ENCODE assay signal across 8 cellular contexts in the genomic region with DNA sequence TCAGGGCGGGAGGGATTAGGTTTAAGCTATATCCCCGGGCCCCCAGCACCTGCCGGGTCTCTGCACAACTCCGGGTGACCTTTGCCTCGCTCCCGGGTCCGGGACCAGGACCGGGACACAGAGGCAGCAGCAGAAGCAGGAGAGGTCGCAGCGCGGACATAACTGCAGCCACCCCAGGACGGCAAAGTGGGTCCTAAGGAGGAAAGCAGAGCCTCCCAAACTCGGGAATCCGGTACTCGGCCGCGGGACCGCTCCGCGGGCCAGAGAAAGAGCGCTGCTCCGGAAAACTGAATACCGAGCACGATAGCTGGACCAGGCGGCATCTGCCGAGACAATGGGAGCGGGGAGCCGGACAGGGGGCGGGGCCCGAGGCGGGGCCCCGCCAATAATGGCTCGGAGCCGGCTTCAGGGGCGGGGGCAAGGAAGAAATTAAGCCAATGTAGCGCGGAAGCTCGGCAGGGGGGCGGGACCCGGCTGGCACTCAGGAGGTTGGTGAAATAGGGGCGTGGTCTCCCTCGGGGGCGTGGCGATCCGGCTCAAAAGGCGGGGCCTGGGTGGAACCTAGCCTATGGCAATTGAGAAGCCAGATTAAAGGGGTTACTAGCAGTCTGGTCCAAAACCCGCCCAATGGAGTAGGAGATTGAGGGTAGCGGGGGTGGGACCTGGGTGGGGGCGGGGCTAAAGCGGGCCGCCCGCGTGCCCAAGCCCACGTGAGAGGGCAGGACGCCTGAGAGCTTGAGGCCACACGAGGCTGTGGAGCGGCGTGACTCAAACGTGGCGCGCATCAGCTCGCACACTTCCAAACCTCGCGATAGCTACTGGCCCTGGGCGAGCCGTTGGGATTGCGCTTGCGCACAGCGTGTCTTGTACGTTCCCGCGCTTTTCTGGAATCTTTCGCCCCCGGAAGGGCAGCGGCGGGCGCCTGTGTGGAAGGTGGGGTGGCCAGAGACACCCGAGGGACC. TPM values are rescaled to one million over a fixed set of nuclear protein-coding genes. Genes with fewer than 3 reads are reported as not detected.
A peak's percentile ranks its signal among the peaks of the same experiment; 100 is the strongest.
DNase-seq lines count a peak whose midpoint lies in the region; ATAC-seq, FAIRE-seq and TF ChIP-seq lines count a peak whose summit lies in the region.

A gene with protein sequence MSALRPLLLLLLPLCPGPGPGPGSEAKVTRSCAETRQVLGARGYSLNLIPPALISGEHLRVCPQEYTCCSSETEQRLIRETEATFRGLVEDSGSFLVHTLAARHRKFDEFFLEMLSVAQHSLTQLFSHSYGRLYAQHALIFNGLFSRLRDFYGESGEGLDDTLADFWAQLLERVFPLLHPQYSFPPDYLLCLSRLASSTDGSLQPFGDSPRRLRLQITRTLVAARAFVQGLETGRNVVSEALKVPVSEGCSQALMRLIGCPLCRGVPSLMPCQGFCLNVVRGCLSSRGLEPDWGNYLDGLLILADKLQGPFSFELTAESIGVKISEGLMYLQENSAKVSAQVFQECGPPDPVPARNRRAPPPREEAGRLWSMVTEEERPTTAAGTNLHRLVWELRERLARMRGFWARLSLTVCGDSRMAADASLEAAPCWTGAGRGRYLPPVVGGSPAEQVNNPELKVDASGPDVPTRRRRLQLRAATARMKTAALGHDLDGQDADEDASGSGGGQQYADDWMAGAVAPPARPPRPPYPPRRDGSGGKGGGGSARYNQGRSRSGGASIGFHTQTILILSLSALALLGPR (minus strand): TSS at position 342 of the 962 bp plus-strand sequence. CDS start 182 bp downstream, at position 160.
A gene with protein sequence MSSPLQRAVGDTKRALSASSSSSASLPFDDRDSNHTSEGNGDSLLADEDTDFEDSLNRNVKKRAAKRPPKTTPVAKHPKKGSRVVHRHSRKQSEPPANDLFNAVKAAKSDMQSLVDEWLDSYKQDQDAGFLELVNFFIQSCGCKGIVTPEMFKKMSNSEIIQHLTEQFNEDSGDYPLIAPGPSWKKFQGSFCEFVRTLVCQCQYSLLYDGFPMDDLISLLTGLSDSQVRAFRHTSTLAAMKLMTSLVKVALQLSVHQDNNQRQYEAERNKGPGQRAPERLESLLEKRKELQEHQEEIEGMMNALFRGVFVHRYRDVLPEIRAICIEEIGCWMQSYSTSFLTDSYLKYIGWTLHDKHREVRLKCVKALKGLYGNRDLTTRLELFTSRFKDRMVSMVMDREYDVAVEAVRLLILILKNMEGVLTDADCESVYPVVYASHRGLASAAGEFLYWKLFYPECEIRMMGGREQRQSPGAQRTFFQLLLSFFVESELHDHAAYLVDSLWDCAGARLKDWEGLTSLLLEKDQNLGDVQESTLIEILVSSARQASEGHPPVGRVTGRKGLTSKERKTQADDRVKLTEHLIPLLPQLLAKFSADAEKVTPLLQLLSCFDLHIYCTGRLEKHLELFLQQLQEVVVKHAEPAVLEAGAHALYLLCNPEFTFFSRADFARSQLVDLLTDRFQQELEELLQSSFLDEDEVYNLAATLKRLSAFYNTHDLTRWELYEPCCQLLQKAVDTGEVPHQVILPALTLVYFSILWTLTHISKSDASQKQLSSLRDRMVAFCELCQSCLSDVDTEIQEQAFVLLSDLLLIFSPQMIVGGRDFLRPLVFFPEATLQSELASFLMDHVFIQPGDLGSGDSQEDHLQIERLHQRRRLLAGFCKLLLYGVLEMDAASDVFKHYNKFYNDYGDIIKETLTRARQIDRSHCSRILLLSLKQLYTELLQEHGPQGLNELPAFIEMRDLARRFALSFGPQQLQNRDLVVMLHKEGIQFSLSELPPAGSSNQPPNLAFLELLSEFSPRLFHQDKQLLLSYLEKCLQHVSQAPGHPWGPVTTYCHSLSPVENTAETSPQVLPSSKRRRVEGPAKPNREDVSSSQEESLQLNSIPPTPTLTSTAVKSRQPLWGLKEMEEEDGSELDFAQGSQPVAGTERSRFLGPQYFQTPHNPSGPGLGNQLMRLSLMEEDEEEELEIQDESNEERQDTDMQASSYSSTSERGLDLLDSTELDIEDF (plus strand): TSS at position 879 of the 962 bp plus-strand sequence. CDS start 2,639 bp downstream, outside the sequence.

- H3K27me3 ChIP-seq in DND-41 (ENCODE audit: insufficient read depth, low read length, poor library complexity) = no peaks in the 10 kb centered on the region

- intact Hi-C loops in natural killer cell (cut with micrococcal nuclease) = loop anchor here (5.0 kb wide), 1 partner anchor 35 kb away; no protein-coding TSS in a partner anchor

- H3K9ac ChIP-seq in DND-41 (ENCODE audit: low read depth, low read length) = peak within 1 kb of the TSS; percentile 71

- peak; percentile 85 for FAIRE-seq in RCC 7860 (lab: Jason Lieb, UNC)

- H3K9me3 ChIP-seq in DND-41 (ENCODE audit: insufficient read depth, low read length, severe bottlenecking) = no peaks in the 10 kb centered on the region
- no peaks in the 10 kb centered on the region for H3K9me3 ChIP-seq in KOPT-K1 (ENCODE audit: insufficient read depth, low read length, poor library complexity, severe bottlenecking)

- H3K4me1 ChIP-seq in DND-41 (ENCODE audit: insufficient read depth, low read length) = peaks cover 50% of the 10 kb centered on the region

- H3K9me3 Mint-ChIP-seq in natural killer cell = no peaks in the 10 kb centered on the region
- peaks cover 0 to 1% of the 10 kb centered on the region in 2 donors for H3K9me3 Mint-ChIP-seq in stimulated activated naive B cell treated with anti-CD40 and anti-IgM and Interleukin-4, amounts not matched to agents 10 μg/mL and 1 μg/mL and 100 μg/mL, for 72 hours

- H3K4me1 Mint-ChIP-seq in natural killer cell = peaks cover 16 to 31% of the 10 kb centered on the region in 2 donors
- peaks cover 19 to 35% of the 10 kb centered on the region in 2 donors for H3K4me1 Mint-ChIP-seq in stimulated activated naive B cell treated with anti-CD40 and anti-IgM and Interleukin-4, amounts not matched to agents 10 μg/mL and 1 μg/mL and 100 μg/mL, for 72 hours

- H3K27ac ChIP-seq in DND-41 (ENCODE audit: low read length) (peak within 1 kb of the TSS; percentile 65), KOPT-K1 (ENCODE audit: low read depth, low read length, poor library complexity, severe bottlenecking) (peak within 1 kb of the TSS; percentile 71)

- H3K79me2 ChIP-seq in DND-41 (ENCODE audit: insufficient read depth, low read length) = peaks cover 6% of the 10 kb centered on the region

- H4K20me1 ChIP-seq in DND-41 (ENCODE audit: insufficient read depth, low read length) = peaks cover 2% of the 10 kb centered on the region; the same call in 1 of the 2 replicates

- peak; percentile 91 for ATAC-seq in DND-41 (ENCODE audit: insufficient read depth, low read depth)
- peak; percentile 87 for ATAC-seq in GM21825 (IDR thresholded peaks at IDR 0.05; ENCODE audit: unreplicated experiment)
- peak; percentile 89 to 97 (median 89) for ATAC-seq in natural killer cell
- ATAC-seq in stimulated activated naive B cell treated with anti-CD40 and anti-IgM and Interleukin-4, amounts not matched to agents 10 μg/mL and 1 μg/mL and 100 μg/mL, for 72 hours (replicated peaks) = peak; percentile 92 to 94

- H3K4me3 ChIP-seq in DND-41 (ENCODE audit: low read depth in 1 of 2, low read length in 2 of 2) = peak within 1 kb of the TSS; percentile 73 to 90; a peak in 3 of 4 replicates

- H3K4me2 ChIP-seq in DND-41 (ENCODE audit: insufficient read depth, low read length) = peak within 1 kb of the TSS; percentile 95

- DNase-seq in DND-41 (peak; percentile 100), RCC 7860 (ENCODE audit: low spot score) (peak; percentile 84), activated T-helper 1 cell treated with Interleukin-2 at 50 U/mL for 16 hours (ENCODE audit: low read depth) (peak; percentile 92), fibroblast of peridontal ligament (ENCODE audit: extremely low read depth) (peak; percentile 95), natural killer cell (peak; percentile 95)
- DNase-seq in stimulated activated naive B cell treated with anti-CD40 and anti-IgM and Interleukin-4, amounts not matched to agents 10 μg/mL and 1 μg/mL and 100 μg/mL, for 72 hours = peak; percentile 96

- H3K27me3 Mint-ChIP-seq in natural killer cell (ENCODE audit: low read depth in 2 of 2) = peaks cover 0 to 3% of the 10 kb centered on the region in 2 donors
- peaks cover 0 to 4% of the 10 kb centered on the region in 2 donors for H3K27me3 Mint-ChIP-seq in stimulated activated naive B cell treated with anti-CD40 and anti-IgM and Interleukin-4, amounts not matched to agents 10 μg/mL and 1 μg/mL and 100 μg/mL, for 72 hours

- H3K36me3 ChIP-seq in DND-41 (ENCODE audit: insufficient read depth, low read length) (peaks cover 18% of the 10 kb centered on the region), KOPT-K1 (ENCODE audit: insufficient read depth, low read length) (peaks cover 25% of the 10 kb centered on the region; the same call in 1 of the 2 replicates)

- peak within 1 kb of the TSS; percentile 48 to 60 for H3K27ac Mint-ChIP-seq in natural killer cell
- peak within 1 kb of the TSS; percentile 72 for H3K27ac Mint-ChIP-seq in stimulated activated naive B cell treated with anti-CD40 and anti-IgM and Interleukin-4, amounts not matched to agents 10 μg/mL and 1 μg/mL and 100 μg/mL, for 72 hours

- H2AFZ ChIP-seq in DND-41 (ENCODE audit: low read depth, low read length) = peak within 1 kb of the TSS; percentile 89

- H3K36me3 Mint-ChIP-seq in natural killer cell = no peaks in the 10 kb centered on the region
- H3K36me3 Mint-ChIP-seq in stimulated activated naive B cell treated with anti-CD40 and anti-IgM and Interleukin-4, amounts not matched to agents 10 μg/mL and 1 μg/mL and 100 μg/mL, for 72 hours = peaks cover 1 to 3% of the 10 kb centered on the region in 2 donors

- peak within 1 kb of the TSS; percentile 76 for H3K4me3 Mint-ChIP-seq in natural killer cell
- peak within 1 kb of the TSS; percentile 74 to 83 for H3K4me3 Mint-ChIP-seq in stimulated activated naive B cell treated with anti-CD40 and anti-IgM and Interleukin-4, amounts not matched to agents 10 μg/mL and 1 μg/mL and 100 μg/mL, for 72 hours

- TF ChIP-seq CTCF in DND-41 (IDR thresholded peaks at IDR 0.05; ENCODE audit: borderline replicate concordance, extremely low read depth, low read length, poor library complexity, severe bottlenecking) (no peak), natural killer cell (IDR thresholded peaks at IDR 0.05) (no peak)

RNA-seq across cellular contexts. Expression of the first gene that starts in this region (rescaled TPM):
- 1 to 10 TPM; 1.9 to 2.4 (median 2.3) TPM for total RNA-seq in natural killer cell

RNA-seq across cellular contexts. Expression of the second gene that starts in this region (rescaled TPM):
- total RNA-seq in natural killer cell = 1 to 10 TPM; 5.0 to 5.6 (median 5.5) TPM

Comparison
In these comparisons a context has a peak if more than half of its experiments do, and no peak if none do; other contexts are left out.
1. Peak in every context shown above with its lines: DNase-seq, ATAC-seq, H3K4me3 ChIP-seq and H3K27ac ChIP-seq.